8 cellular contexts compared by ENCODE assay signal in the genomic region with DNA sequence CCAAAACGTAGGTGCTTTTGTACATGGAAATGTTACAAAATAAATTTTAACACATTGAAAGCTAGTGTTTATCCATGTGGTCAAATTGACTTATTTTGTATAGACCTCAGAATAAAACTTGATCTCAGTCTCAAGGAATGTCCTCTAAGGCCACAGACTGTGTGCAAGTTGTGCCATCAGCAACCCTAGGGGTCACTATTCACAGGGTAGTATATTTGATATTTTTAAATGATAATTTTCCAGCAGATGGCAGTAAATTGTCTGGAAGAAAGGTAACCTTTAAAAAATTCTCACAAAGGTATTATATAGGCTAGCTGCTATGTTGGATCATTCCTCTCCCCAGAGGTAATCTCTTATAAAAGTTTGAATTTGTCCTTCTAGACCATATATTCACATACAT. TPM values are rescaled to one million over a fixed set of nuclear protein-coding genes. Genes with fewer than 3 reads are reported as not detected.
DNase-seq lines count a peak whose midpoint lies in the region; ATAC-seq, FAIRE-seq and TF ChIP-seq lines count a peak whose summit lies in the region.

No MANE protein-coding gene starts in this region.

- peaks cover 19% of the 10 kb centered on the region for H3K4me1 ChIP-seq in OCI-LY3 (ENCODE audit: low read length)
- H3K4me1 ChIP-seq in fibroblast of lung (ENCODE audit: control insufficient read depth, extremely low read depth, insufficient read depth, low read length), result no peaks in the 10 kb centered on the region

- no peak overlapping the region for H3K4me2 ChIP-seq in OCI-LY3 (ENCODE audit: low read length)
- no peak overlapping the region for H3K4me2 ChIP-seq in fibroblast of lung (ENCODE audit: extremely low read depth, insufficient read depth, low read length)

- H2AFZ ChIP-seq in OCI-LY3 (ENCODE audit: low read depth, low read length) (no peak overlapping the region), fibroblast of lung (ENCODE audit: low read length) (no peak overlapping the region)

- no peak overlapping the region for H3K4me3 ChIP-seq in OCI-LY3 (ENCODE audit: low read length)
- no peak overlapping the region for H3K4me3 ChIP-seq in fibroblast of lung (replicated peaks in 1 of 4; ENCODE audit: control extremely low read depth in 1 of 4, insufficient read depth in 1 of 4, low read depth in 3 of 4, low read length in 4 of 4)

- in situ Hi-C loops in GM13977 (cut with MboI; ENCODE audit: low pct_unique_long_range_greater_than_20kb, low sequenced_read_pairs, unreplicated experiment), result no loop called here

- no peaks in the 10 kb centered on the region for H3K27me3 ChIP-seq in OCI-LY3 (ENCODE audit: low read depth, low read length)
- H3K27me3 ChIP-seq in fibroblast of lung (ENCODE audit: control insufficient read depth, insufficient read depth, low read length), result no peaks in the 10 kb centered on the region

- H3K9me3 ChIP-seq in OCI-LY3 (ENCODE audit: insufficient read depth, low read length), result no peaks in the 10 kb centered on the region
- H3K9me3 ChIP-seq in fibroblast of lung (ENCODE audit: control insufficient read depth, insufficient read depth, low read depth, low read length), result no peaks in the 10 kb centered on the region

- DNase-seq in AML-193 (lab: John Stamatoyannopoulos, UW) (peak; percentile 55 to 67), GM13977 (ENCODE audit: low spot score) (no peak), fibroblast of lung (ENCODE audit: low read depth in 2 of 2) (peak; percentile 2 to 19), AG08396 (ENCODE audit: low spot score) (no peak), GM19239 (ENCODE audit: insufficient read length, low spot score) (no peak)

- no peaks in the 10 kb centered on the region for H3K36me3 ChIP-seq in OCI-LY3 (replicated peaks; ENCODE audit: low read depth, low read length)
- no peaks in the 10 kb centered on the region for H3K36me3 ChIP-seq in fibroblast of lung (ENCODE audit: control insufficient read depth, insufficient read depth, low read length)

- H3K9ac ChIP-seq in OCI-LY3 (ENCODE audit: low read length) (no peak overlapping the region), fibroblast of lung (ENCODE audit: insufficient read depth, low read length) (no peak overlapping the region)

- H3K27ac ChIP-seq in OCI-LY3 (ENCODE audit: low read length) (no peak overlapping the region), fibroblast of lung (ENCODE audit: insufficient read depth, low read length) (no peak overlapping the region)

- TF ChIP-seq CTCF in GM13977 (IDR thresholded peaks at IDR 0.05; ENCODE audit: extremely low read depth, insufficient read depth, missing control alignments) (peak; percentile 23), OCI-LY3 (IDR thresholded peaks at IDR 0.05; ENCODE audit: low read depth, low read length) (peak; percentile 58), fibroblast of lung (conservative IDR thresholded peaks at IDR 0.05 in 1 of 2, IDR thresholded peaks at IDR 0.05 in 1 of 2; ENCODE audit: low read depth in 1 of 2, low read length in 2 of 2) (peak in 1 of 2 donors; percentile 17)

- H3K79me2 ChIP-seq in OCI-LY3 (ENCODE audit: low read length) (no peaks in the 10 kb centered on the region), fibroblast of lung (ENCODE audit: control insufficient read depth, insufficient read depth, low read length) (no peaks in the 10 kb centered on the region)

- ATAC-seq in HG03457 (IDR thresholded peaks at IDR 0.05; ENCODE audit: unreplicated experiment), result no peak
- ATAC-seq in GM19035 (IDR thresholded peaks at IDR 0.05; ENCODE audit: unreplicated experiment), result no peak

- no peak for FAIRE-seq in GM19239 (lab: Jason Lieb, UNC)

- H4K20me1 ChIP-seq in OCI-LY3 (ENCODE audit: insufficient read depth, low read length) (no peaks in the 10 kb centered on the region), fibroblast of lung (ENCODE audit: control insufficient read depth, extremely low read depth, insufficient read depth, low read length) (no peaks in the 10 kb centered on the region)

RNA-seq across cellular contexts. Expression of a gene that starts 12.9 kb away (rescaled TPM):
- under 0.01 and 0.26 TPM in 2 replicates for total RNA-seq in fibroblast of lung
- polyA plus RNA-seq in fibroblast of lung, result 0.06 and 0.41 TPM in 2 replicates
- 0.16 TPM in 1 of 2 replicates, not detected in the other for polyA plus RNA-seq in fibroblast of lung (2012)
- polyA minus RNA-seq in fibroblast of lung (ENCODE audit: low replicate concordance), result not detected in 2 replicates

Comparison
In these comparisons a context has a peak if more than half of its experiments do, and no peak if none do; other contexts are left out.
1. DNase-seq: peak in AML-193 (2 of 2) and fibroblast of lung (2 of 2); none in GM13977 (single experiment), AG08396 (single experiment) and GM19239 (single experiment).